Comparison of ENCODE assay signal across 7 cellular contexts in the genomic region with DNA sequence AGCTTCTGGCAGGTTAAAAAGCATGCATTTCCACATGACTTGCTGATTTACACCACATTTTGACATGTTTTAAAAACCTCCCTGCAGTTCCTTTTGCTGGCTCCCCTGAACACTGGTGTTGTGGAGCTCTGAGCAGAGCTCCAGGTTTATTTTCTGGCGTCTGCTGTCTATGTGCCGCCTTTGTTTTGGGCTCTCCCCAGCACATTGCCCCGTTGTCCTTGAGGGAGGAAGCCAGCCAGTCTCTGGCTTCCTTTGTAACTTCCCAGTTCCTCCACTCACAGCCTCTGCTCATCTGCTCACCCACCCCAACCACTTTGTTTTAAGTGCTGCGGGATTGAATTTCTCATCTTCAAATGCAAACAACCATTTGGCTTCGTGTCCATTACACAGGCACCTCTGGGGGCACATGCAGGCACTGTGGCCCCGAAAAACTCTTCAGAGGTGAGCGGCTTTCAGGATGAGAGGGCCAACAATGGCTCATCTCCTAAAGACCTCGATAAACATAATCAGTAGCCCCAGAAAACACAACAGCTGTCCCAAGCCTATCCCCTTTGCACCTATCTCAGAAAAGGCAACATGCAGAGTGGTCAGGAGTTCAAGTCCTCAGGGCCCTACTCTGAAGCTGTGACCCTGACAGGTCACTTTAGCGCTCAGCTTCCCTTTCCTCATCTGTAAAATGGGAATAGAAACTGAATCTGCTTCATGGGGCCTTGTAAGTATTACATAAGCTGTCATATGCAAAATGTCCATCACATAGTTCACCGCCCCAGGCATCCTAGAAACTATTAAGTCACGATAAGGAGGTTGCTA. TPM values are rescaled to one million over a fixed set of nuclear protein-coding genes. Genes with fewer than 3 reads are reported as not detected.
DNase-seq lines count a peak whose midpoint lies in the region; ATAC-seq and TF ChIP-seq lines count a peak whose summit lies in the region.

No MANE protein-coding gene starts in this region.

- H3K36me3 ChIP-seq in esophagus (ENCODE audit: control insufficient read depth in 2 of 2, insufficient read depth in 2 of 2, low read length in 1 of 2) = no peaks in the 10 kb centered on the region

- DNase-seq in GM12864 (ENCODE audit: low read depth) = no peak
- DNase-seq in Jurkat, Clone E6-1 (ENCODE audit: low read depth, low spot score) = no peak
- peak; percentile 22 for DNase-seq in SW480 (ENCODE audit: low spot score)
- peak; percentile 56 for DNase-seq in myocyte (ENCODE audit: low read depth)
- no peak for DNase-seq in ecto neural progenitor cell (ENCODE audit: low spot score)

- peak overlapping the region; percentile 94 to 95 for H3K27ac ChIP-seq in esophagus (ENCODE audit: low read depth in 2 of 2, low read length in 1 of 2)

- 38 to 40% methylated on average over 11 of the region's 11 CpGs for WGBS in esophagus, 2 donors

- H3K4me3 ChIP-seq in GM12864 (ENCODE audit: low read depth, low read length) (peak overlapping the region; percentile 78), esophagus (ENCODE audit: low read depth in 1 of 2, low read length in 2 of 2) (peak overlapping the region; percentile 47 to 88)
- peak overlapping the region; percentile 81 for H3K4me3 ChIP-seq in Jurkat, Clone E6-1 (ENCODE audit: low read length)

- H3K27me3 ChIP-seq in esophagus (ENCODE audit: control insufficient read depth in 1 of 2, insufficient read depth in 2 of 2, low read length in 2 of 2) = no peaks in the 10 kb centered on the region

- H3K9me3 ChIP-seq in esophagus (ENCODE audit: control insufficient read depth in 2 of 2, insufficient read depth in 1 of 2, low read depth in 1 of 2, low read length in 1 of 2) = no peaks in the 10 kb centered on the region

- no peak for TF ChIP-seq CTCF in GM12864 (IDR thresholded peaks at IDR 0.05; ENCODE audit: low read depth, low read length, missing control alignments)

- peaks cover 0 to 3% of the 10 kb centered on the region in 2 donors for H3K4me1 ChIP-seq in esophagus (ENCODE audit: control insufficient read depth in 2 of 2, insufficient read depth in 2 of 2, low read length in 1 of 2)

- ATAC-seq in GM21529 (IDR thresholded peaks at IDR 0.05; ENCODE audit: unreplicated experiment) = peak; percentile 51

RNA-seq across cellular contexts. Expression of gene MEF2A, which starts 1.4 kb away (rescaled TPM):
- 18.8 TPM for polyA plus RNA-seq in Jurkat, Clone E6-1 (2012; ENCODE audit: insufficient read depth, insufficient read length)
- 1 to 10 TPM; 7.5 to 8.6 TPM for polyA plus RNA-seq in esophagus
- total RNA-seq in myocyte = 515 and 568 TPM in 2 replicates
- polyA plus RNA-seq in myocyte (2012) = 42.6 TPM

Comparison
In these comparisons a context has a peak if more than half of its experiments do, and no peak if none do; other contexts are left out.
1. DNase-seq: peak in SW480 (single experiment) and myocyte (single experiment); none in GM12864 (single experiment), Jurkat, Clone E6-1 (single experiment) and ecto neural progenitor cell (single experiment).
2. Peak in every context shown above with its lines, with median percentiles within 50 percentile points of each other: H3K4me3 ChIP-seq.